24 cellular contexts compared by ENCODE assay signal in the genomic region with DNA sequence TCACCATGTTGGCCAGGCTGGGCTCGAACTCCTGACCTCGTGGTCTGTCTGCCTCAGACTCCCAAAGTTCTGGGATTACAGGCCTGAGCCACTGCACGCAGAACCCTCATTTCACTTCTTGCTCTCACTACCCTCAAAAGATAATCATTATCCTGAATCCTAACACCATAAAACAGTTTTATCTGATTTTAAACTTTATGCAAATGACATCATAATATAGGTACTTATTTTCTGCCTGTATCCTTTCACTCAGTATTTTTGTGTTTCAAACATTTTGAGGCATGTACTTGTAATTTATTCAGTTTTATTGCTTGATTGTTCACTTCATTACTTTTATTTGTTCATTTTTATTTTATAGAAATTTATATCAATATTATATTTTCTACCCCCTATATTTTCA.
"Had no signal": no experiment of that assay in that cellular context is flagged by ENCODE, and none has a peak within 500 bp of the region (broad histone marks: within the 10 kb centered on the region; RNA-seq: fewer than 3 reads in every experiment).

No MANE protein-coding gene starts in this region.

- FAIRE-seq: HTR-8/SVneo had no signal

- ATAC-seq: Panc1, PC-3, T-cell had no signal

- DNase-seq: KBM-7; MV-4-11; NCI-H1048; NCI-H1105; NCI-H1417; NCI-H1436 treated with DMSO at 0.1 percent for 48 hours; NCI-H1694; NCI-H187 treated with DMSO at 0.1 percent for 48 hours; NCI-H2029 treated with DMSO at 0.1 percent for 48 hours; NCI-H2171 treated with DMSO at 0.1 percent for 48 hours; NCI-H345; NCI-H446 treated with DMSO at 0.1 percent for 48 hours; NCI-H510A treated with DMSO at 0.1 percent for 48 hours; NCI-H526; NK-92 treated with Interleukin-12 subunit alpha and Interleukin-12 subunit beta, amount 100 ng/mL, for 24 hours; PC-3; SHP77; SK-N-SH; SW 1271; T-cell had no signal

- H3K27ac ChIP-seq: HL-60, RWPE1 had no signal

- H3K9ac ChIP-seq: SK-N-SH had no signal

- H3K4me2 ChIP-seq: SK-N-SH had no signal

- H3K9me3 ChIP-seq: SK-N-SH had no signal
